In the genomic region with DNA sequence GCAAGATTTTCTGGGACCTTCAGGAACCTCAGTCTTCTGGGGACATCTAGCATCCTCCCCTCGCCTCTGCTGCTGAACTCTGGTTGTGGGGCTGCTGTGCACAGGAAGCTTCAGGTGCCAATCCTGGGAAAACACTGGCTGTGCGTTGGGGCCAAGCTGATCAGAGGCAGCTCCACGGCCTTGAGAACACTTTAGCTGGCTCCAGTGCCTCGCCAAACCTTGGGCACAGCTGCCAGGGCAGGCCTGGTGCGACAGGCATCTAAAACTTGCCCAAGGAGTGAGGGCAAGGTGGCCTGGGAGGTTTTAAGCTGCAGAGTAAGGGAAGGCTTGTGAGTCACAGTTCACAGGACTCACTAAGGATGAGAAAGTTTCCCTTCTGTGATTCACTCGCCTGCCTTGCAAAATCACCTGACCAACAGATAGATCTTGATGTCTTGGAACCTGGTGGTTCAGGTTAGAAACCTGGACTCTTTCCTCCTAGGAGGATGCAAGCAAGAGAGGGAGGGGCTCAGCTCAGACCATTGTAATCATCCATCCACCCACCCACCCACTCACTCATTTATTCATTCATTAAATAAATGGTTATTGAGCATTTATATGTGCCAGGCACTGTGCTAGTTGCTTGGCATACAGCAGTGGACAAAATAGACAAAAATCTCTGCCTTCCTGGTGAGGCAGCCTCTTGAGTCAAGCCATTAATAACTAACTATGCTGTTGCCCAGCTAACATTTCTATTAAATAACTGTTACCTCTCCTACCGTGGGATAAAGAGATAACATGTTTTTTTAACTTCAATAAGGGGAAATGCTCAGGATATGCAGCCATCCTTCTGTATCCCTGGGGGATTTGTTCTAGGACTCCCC, we compare ENCODE assay signal across 15 cellular contexts. TPM values are rescaled to one million over a fixed set of nuclear protein-coding genes. Genes with fewer than 3 reads are reported as not detected.
DNase-seq lines count a peak whose midpoint lies in the region; ATAC-seq, FAIRE-seq and TF ChIP-seq lines count a peak whose summit lies in the region.
"Had no signal": no experiment of that assay in that cellular context is flagged by ENCODE, and none has a peak within 500 bp of the region (broad histone marks: within the 10 kb centered on the region; RNA-seq: fewer than 3 reads in every experiment).

No MANE protein-coding gene starts in this region.

- H3K4me1 ChIP-seq in K562 (replicated peaks in 1 of 2; ENCODE audit: control insufficient read depth in 2 of 2, insufficient read depth in 2 of 2, low read length in 2 of 2) (peaks cover 5 to 11% of the 10 kb centered on the region in 2 experiments; a peak in 3 of 5 replicates), mesendoderm (ENCODE audit: control insufficient read depth, low read depth, low read length) (no peaks in the 10 kb centered on the region)

- H4K8ac ChIP-seq in mesendoderm (ENCODE audit: low read depth, low read length) = no peak overlapping the region

- intact Hi-C loops in K562 (cut with micrococcal nuclease) = loop anchor here (5.0 to 10.0 kb wide), 2 partner anchors 117 to 245 kb away; no protein-coding TSS in a partner anchor

- no peaks in the 10 kb centered on the region for H3K79me1 ChIP-seq in mesendoderm (ENCODE audit: low read length)

- CTCF ChIA-PET in K562 (lab: Yijun Ruan, JAX; ENCODE audit: low intra/inter-chr PET ratio) = interaction anchor here (0.5 to 3.4 kb wide), 2 partner anchors 32 to 71 kb away, joined by 3 to 61 read pairs; partner anchors contain the start of gene TMEM151B

- TF ChIP-seq POLR2A in K562 (conservative IDR thresholded peaks at IDR 0.05) = no peak

- H4K20me1 ChIP-seq in K562 (replicated peaks; ENCODE audit: control insufficient read depth, insufficient read depth, low read length) = no peaks in the 10 kb centered on the region

- TF ChIP-seq RAD21 in K562 (CRISPR knock-in tag; conservative IDR thresholded peaks at IDR 0.05 in 1 of 2, IDR thresholded peaks at IDR 0.05 in 1 of 2) = no peak

- WGBS in K562 (ENCODE audit: insufficient coverage, low coverage, missing lambda C conversion rate) = 18% methylated on average over 7 of the region's 7 CpGs
- no CpG with 5 or more reads among the region's 7 CpGs for WGBS in mesendoderm (ENCODE audit: extremely low coverage, insufficient coverage, low lambda C conversion rate)

- no peak overlapping the region for H3K18ac ChIP-seq in mesendoderm (ENCODE audit: low read length)

- H3K56ac ChIP-seq in mesendoderm (ENCODE audit: low read length) = no peak overlapping the region

- no peak overlapping the region for H4K5ac ChIP-seq in mesendoderm (ENCODE audit: low read length)

- TF ChIP-seq EP300 in K562 (IDR thresholded peaks at IDR 0.05; ENCODE audit: low read length) = no peak

- no peak for FAIRE-seq in K562 (lab: Jason Lieb, UNC)

- H2BK15ac ChIP-seq in mesendoderm (replicated peaks; ENCODE audit: low read depth) = no peak overlapping the region

- DNase-seq in EH (ENCODE audit: low read depth) = peak; percentile 13
- DNase-seq in HS-5 (ENCODE audit: low read depth) = peak; percentile 44
- no peak for DNase-seq in K562 (ENCODE audit: extremely low read depth in 1 of 4, low spot score in 3 of 4)
- peak; percentile 5 to 28 for DNase-seq in lung microvascular endothelial cell (ENCODE audit: low read depth in 2 of 2)
- no peak for DNase-seq in NAMALWA (ENCODE audit: low spot score)
- DNase-seq in mesendoderm = no peak
- DNase-seq in medulla oblongata (ENCODE audit: extremely low spot score) = no peak
- DNase-seq: central memory CD4-positive, alpha-beta T cell; NCI-H1436 treated with DMSO at 0.1 percent for 48 hours; SHP77 had no signal

- no TSS peak for BruUV-seq in K562 (replicated peaks; lab: Mats Ljungman, UMichigan)

- TF ChIP-seq CTCF in K562 (IDR thresholded peaks at IDR 0.05 in 2 of 3, conservative IDR thresholded peaks at IDR 0.05 in 1 of 3; ENCODE audit: insufficient read depth in 2 of 3, low read depth in 1 of 3, low read length in 3 of 3) = no peak

- no peaks in the 10 kb centered on the region for H3K36me3 ChIP-seq in K562 (ENCODE audit: control insufficient read depth, insufficient read depth, low read length)
- no peaks in the 10 kb centered on the region for H3K36me3 ChIP-seq in mesendoderm (ENCODE audit: control insufficient read depth, insufficient read depth, low read length)
- H3K36me3 ChIP-seq: right atrium auricular region, tibial artery had no signal

- H3K27me3 ChIP-seq in K562 (ENCODE audit: control insufficient read depth in 2 of 2, insufficient read depth in 2 of 2, low read length in 2 of 2) = peaks cover 28 to 38% of the 10 kb centered on the region in 2 experiments
- no peaks in the 10 kb centered on the region for H3K27me3 ChIP-seq in mesendoderm (ENCODE audit: insufficient read depth, low read length, poor library complexity)
- H3K27me3 ChIP-seq: right atrium auricular region had no signal

- no peak overlapping the region for H3K4ac ChIP-seq in mesendoderm (ENCODE audit: low read depth, low read length)

- H3K4me3 ChIP-seq in K562 (no peak overlapping the region), mesendoderm (ENCODE audit: low read length) (no peak overlapping the region)
- H3K4me3 ChIP-seq: GM23338, right atrium auricular region, tibial artery had no signal

- H3K9me3 ChIP-seq in K562 (replicated peaks; ENCODE audit: control insufficient read depth, insufficient read depth, low read depth, low read length) = no peaks in the 10 kb centered on the region
- H3K9me3 ChIP-seq: right atrium auricular region, tibial artery had no signal

- H2BK120ac ChIP-seq in mesendoderm (ENCODE audit: low read depth, low read length) = no peak overlapping the region

- no peaks in the 10 kb centered on the region for H3K79me2 ChIP-seq in K562 (ENCODE audit: control insufficient read depth, insufficient read depth, low read length)
- H3K79me2 ChIP-seq in mesendoderm (ENCODE audit: control insufficient read depth, insufficient read depth, low read length) = no peaks in the 10 kb centered on the region

- no peak overlapping the region for H2AK5ac ChIP-seq in mesendoderm (ENCODE audit: low read length)

- H2AFZ ChIP-seq in K562 (ENCODE audit: low read depth, low read length) = no peak overlapping the region
- H2AFZ ChIP-seq: GM23338 had no signal

- ATAC-seq in K562 = no peak
- ATAC-seq: GM23338 had no signal

- H3K27ac ChIP-seq in K562 (ENCODE audit: extremely low read depth, low read depth, low read length) = no peak overlapping the region
- H3K27ac ChIP-seq in mesendoderm (ENCODE audit: low read depth, low read length) = no peak overlapping the region
- H3K27ac ChIP-seq: right atrium auricular region, tibial artery had no signal

- H3K9me1 ChIP-seq in K562 (ENCODE audit: control insufficient read depth, insufficient read depth, low read length) = no peaks in the 10 kb centered on the region

- no peak overlapping the region; a peak in 1 of 4 replicates for H3K9ac ChIP-seq in K562 (ENCODE audit: insufficient read depth in 1 of 2, low read depth in 2 of 2, low read length in 2 of 2)
- no peak overlapping the region for H3K9ac ChIP-seq in mesendoderm (ENCODE audit: low read length)

- POLR2A ChIA-PET in K562 (lab: Yijun Ruan, JAX) = interaction anchor here (0.6 to 1.3 kb wide), 3 partner anchors 12 to 763 kb away, joined by 3 to 4 read pairs (median 3); partner anchors contain the start of gene AARS2

- in situ Hi-C loops in K562 (cut with MboI) = loop anchor here (5.0 kb wide), 1 partner anchor 73 kb away; the partner anchor contains the start of gene NFKBIE

- no peak overlapping the region for H3K23ac ChIP-seq in mesendoderm (ENCODE audit: low read length)

- H2BK5ac ChIP-seq in mesendoderm (ENCODE audit: low read length) = no peak overlapping the region

- H3K4me2 ChIP-seq in K562 (ENCODE audit: insufficient read depth, low read length) (no peak overlapping the region), mesendoderm (ENCODE audit: low read length) (no peak overlapping the region)
- H3K4me2 ChIP-seq: GM23338 had no signal

RNA-seq across cellular contexts. Expression of gene SPATS1, which starts 2.5 kb away (rescaled TPM):
- not detected in 2 replicates for total RNA-seq in K562 (2011; cell fraction: chromatin; rRNA removed; ENCODE audit: low replicate concordance)
- total RNA-seq in K562 (2011; cell fraction: nucleolus; rRNA removed) = not detected in 2 replicates
- not detected in 2 replicates for total RNA-seq in K562 (2011; cell fraction: nucleoplasm; rRNA removed)
- total RNA-seq in K562 (2014; rRNA removed) (not detected in 2 replicates), K562 (2014; rRNA removed; fragmentation: Illumina TruSeq; extraction: Trizol) (not detected in 2 replicates), K562 (2015; rRNA removed; fragmentation: Illumina TruSeq; extraction: Trizol) (not detected in 2 replicates), K562 (2021) (not detected in 2 replicates), lung microvascular endothelial cell (not detected in 2 replicates)
- polyA plus RNA-seq in K562 (2011; rRNA removed) (not detected in 2 replicates), K562 (2014; fragmentation: Illumina TruSeq; extraction: Trizol) (not detected in 2 replicates), K562 (2014; fragmentation: Nextera tagmentation; extraction: Ambion mirVana) (not detected), K562 (2014; rRNA removed) (not detected in 2 replicates)
- polyA plus RNA-seq in K562 (2011; cell fraction: cytosol; rRNA removed) = not detected in 2 replicates
- not detected in 2 replicates for polyA plus RNA-seq in K562 (2011; cell fraction: nucleus; rRNA removed)
- polyA plus RNA-seq in K562 (2012) = not detected in 2 replicates
- not detected in 2 replicates for polyA minus RNA-seq in K562 (2011; rRNA and poly(A)+ RNA removed)
- not detected in 2 replicates for polyA minus RNA-seq in K562 (2011; cell fraction: cytosol; rRNA and poly(A)+ RNA removed)
- not detected in 2 replicates for polyA minus RNA-seq in K562 (2011; cell fraction: nucleus; rRNA and poly(A)+ RNA removed)
- polyA plus RNA-seq in mesendoderm (2013, experiment 1 of 2) = not detected
- polyA plus RNA-seq in mesendoderm (2013, experiment 2 of 2) = not detected
- total RNA-seq: GM23338, HT-29, myocyte, right atrium auricular region had no signal
- polyA plus RNA-seq: GM23338 had no signal

RNA-seq across cellular contexts. Expression of gene AARS2, which starts 26.8 kb away (rescaled TPM):
- total RNA-seq in K562 (2011; cell fraction: chromatin; rRNA removed; ENCODE audit: low replicate concordance) = 36.2 and 99.3 TPM in 2 replicates
- total RNA-seq in K562 (2011; cell fraction: nucleolus; rRNA removed) = 53.7 and 56.5 TPM in 2 replicates
- 43.9 and 45.0 TPM in 2 replicates for total RNA-seq in K562 (2011; cell fraction: nucleoplasm; rRNA removed)
- total RNA-seq in K562 (2014; rRNA removed) = 30.5 and 34.6 TPM in 2 replicates
- total RNA-seq in K562 (2014; rRNA removed; fragmentation: Illumina TruSeq; extraction: Trizol) = 9.3 and 12.9 TPM in 2 replicates
- 23.6 and 24.6 TPM in 2 replicates for total RNA-seq in K562 (2015; rRNA removed; fragmentation: Illumina TruSeq; extraction: Trizol)
- total RNA-seq in K562 (2021) = 31.8 and 34.0 TPM in 2 replicates
- 11.4 and 11.6 TPM in 2 replicates for polyA plus RNA-seq in K562 (2011; rRNA removed)
- polyA plus RNA-seq in K562 (2011; cell fraction: cytosol; rRNA removed) = 9.5 and 18.3 TPM in 2 replicates
- 24.7 and 40.8 TPM in 2 replicates for polyA plus RNA-seq in K562 (2011; cell fraction: nucleus; rRNA removed)
- polyA plus RNA-seq in K562 (2012) = 16.8 and 19.6 TPM in 2 replicates
- 18.3 and 23.7 TPM in 2 replicates for polyA plus RNA-seq in K562 (2014; fragmentation: Illumina TruSeq; extraction: Trizol)
- 1 to 10 TPM in 1 of 2 experiments, under 1 TPM in 1; 0.97 to 1.0 TPM for polyA plus RNA-seq in K562 (2014; fragmentation: Nextera tagmentation; extraction: Ambion mirVana)
- polyA plus RNA-seq in K562 (2014; rRNA removed) = 21.9 and 24.4 TPM in 2 replicates
- 14.8 and 19.6 TPM in 2 replicates for polyA minus RNA-seq in K562 (2011; rRNA and poly(A)+ RNA removed)
- polyA minus RNA-seq in K562 (2011; cell fraction: cytosol; rRNA and poly(A)+ RNA removed) = 13.1 and 15.3 TPM in 2 replicates
- 33.1 and 37.5 TPM in 2 replicates for polyA minus RNA-seq in K562 (2011; cell fraction: nucleus; rRNA and poly(A)+ RNA removed)
- 8.1 and 9.7 TPM in 2 replicates for total RNA-seq in lung microvascular endothelial cell
- 6.0 TPM for polyA plus RNA-seq in mesendoderm (2013, experiment 1 of 2)
- polyA plus RNA-seq in mesendoderm (2013, experiment 2 of 2) = 6.1 TPM

RNA-seq across cellular contexts. Expression of gene CDC5L, which starts 47.5 kb away (rescaled TPM):
- total RNA-seq in K562 (2011; cell fraction: chromatin; rRNA removed; ENCODE audit: low replicate concordance) = 9.6 and 23.7 TPM in 2 replicates
- total RNA-seq in K562 (2011; cell fraction: nucleolus; rRNA removed) = 7.2 and 7.6 TPM in 2 replicates
- total RNA-seq in K562 (2011; cell fraction: nucleoplasm; rRNA removed) = 11.3 and 12.1 TPM in 2 replicates
- total RNA-seq in K562 (2014; rRNA removed) = 26.0 and 26.4 TPM in 2 replicates
- 42.6 and 51.3 TPM in 2 replicates for total RNA-seq in K562 (2014; rRNA removed; fragmentation: Illumina TruSeq; extraction: Trizol)
- 40.5 and 44.2 TPM in 2 replicates for total RNA-seq in K562 (2015; rRNA removed; fragmentation: Illumina TruSeq; extraction: Trizol)
- total RNA-seq in K562 (2021) = 28.6 and 29.9 TPM in 2 replicates
- polyA plus RNA-seq in K562 (2011; rRNA removed) = 21.3 and 31.3 TPM in 2 replicates
- polyA plus RNA-seq in K562 (2011; cell fraction: cytosol; rRNA removed) = 7.9 and 9.8 TPM in 2 replicates
- polyA plus RNA-seq in K562 (2011; cell fraction: nucleus; rRNA removed) = 6.9 and 8.7 TPM in 2 replicates
- 18.2 and 20.2 TPM in 2 replicates for polyA plus RNA-seq in K562 (2012)
- polyA plus RNA-seq in K562 (2014; fragmentation: Illumina TruSeq; extraction: Trizol) = 29.4 and 33.9 TPM in 2 replicates
- 10 to 100 TPM; 23.5 to 30.8 TPM for polyA plus RNA-seq in K562 (2014; fragmentation: Nextera tagmentation; extraction: Ambion mirVana)
- polyA plus RNA-seq in K562 (2014; rRNA removed) = 20.4 and 22.3 TPM in 2 replicates
- polyA minus RNA-seq in K562 (2011; rRNA and poly(A)+ RNA removed) = 41.8 and 42.8 TPM in 2 replicates
- polyA minus RNA-seq in K562 (2011; cell fraction: cytosol; rRNA and poly(A)+ RNA removed) = 14.1 and 17.6 TPM in 2 replicates
- 11.4 and 22.5 TPM in 2 replicates for polyA minus RNA-seq in K562 (2011; cell fraction: nucleus; rRNA and poly(A)+ RNA removed)
- total RNA-seq in lung microvascular endothelial cell = 12.4 and 16.3 TPM in 2 replicates
- 30.0 TPM for polyA plus RNA-seq in mesendoderm (2013, experiment 1 of 2)
- polyA plus RNA-seq in mesendoderm (2013, experiment 2 of 2) = 30.1 TPM

Comparison
In these comparisons a context has a peak if more than half of its experiments do, and no peak if none do; other contexts are left out.
1. DNase-seq: peak in EH (single experiment), HS-5 (single experiment) and lung microvascular endothelial cell (2 of 2); none in K562 (0 of 4), NAMALWA (single experiment), mesendoderm (single experiment) and medulla oblongata (single experiment).